ENCODE assay signal across 8 cellular contexts in genomic region chr17:17694229-17695081, GRCh38. TPM values are rescaled to one million over a fixed set of nuclear protein-coding genes. Genes with fewer than 3 reads are reported as not detected.
DNase-seq lines count a peak whose midpoint lies in the region; ATAC-seq and TF ChIP-seq lines count a peak whose summit lies in the region.

No MANE protein-coding gene starts in this region.

- peak; percentile 69 for ATAC-seq in GM19035 (IDR thresholded peaks at IDR 0.05; ENCODE audit: unreplicated experiment)
- ATAC-seq in RWPE2 (ENCODE audit: low read depth), result peak; percentile 56

- H3K27me3 ChIP-seq in RWPE2 (ENCODE audit: insufficient read depth, poor library complexity, severe bottlenecking), result no peaks in the 10 kb centered on the region
- H3K27me3 ChIP-seq in stomach, result no peaks in the 10 kb centered on the region

- DNase-seq in AG09309 (ENCODE audit: low read depth) (no peak), HK-2 (ENCODE audit: unreplicated experiment) (peak; percentile 79), RWPE2 (ENCODE audit: low spot score) (peak; percentile 80), foreskin fibroblast (peak; percentile 67 to 84), neural crest cell (ENCODE audit: low read depth, low spot score) (peak; percentile 57), stomach (peak; percentile 70)
- DNase-seq in activated effector memory CD4-positive, alpha-beta T cell treated with Interleukin-2 at 50 U/mL for 16 hours, result peak; percentile 67

- H3K9me3 ChIP-seq in RWPE2 (ENCODE audit: severe bottlenecking) (no peaks in the 10 kb centered on the region), stomach (no peaks in the 10 kb centered on the region)

- 0 to 2% (median 1%) methylated on average over 20 to 85 of the region's 87 CpGs for WGBS in stomach, 5 donors

- H3K36me3 ChIP-seq in RWPE2 (ENCODE audit: low read depth), result peaks cover 4% of the 10 kb centered on the region
- no peaks in the 10 kb centered on the region for H3K36me3 ChIP-seq in stomach

- TF ChIP-seq EP300 in stomach (IDR thresholded peaks at IDR 0.05), result no peak

- peak overlapping the region; percentile 99 for H3K27ac Mint-ChIP-seq in neural crest cell (ENCODE audit: unreplicated experiment)

- TF ChIP-seq POLR2A in stomach (IDR thresholded peaks at IDR 0.05), result no peak

- peaks cover 81% of the 10 kb centered on the region for H3K4me1 Mint-ChIP-seq in neural crest cell

- H3K27ac ChIP-seq in RWPE2 (ENCODE audit: poor library complexity, severe bottlenecking) (peak overlapping the region; percentile 98), stomach (peak overlapping the region; percentile 95 to 99 (median 98))

- H3K27me3 Mint-ChIP-seq in neural crest cell (ENCODE audit: low read depth), result no peaks in the 10 kb centered on the region

- H3K36me3 Mint-ChIP-seq in neural crest cell (ENCODE audit: low read depth), result no peaks in the 10 kb centered on the region

- H3K4me3 ChIP-seq in AG09309 (ENCODE audit: control insufficient read depth, low read depth, low read length) (peak overlapping the region; percentile 77), RWPE2 (ENCODE audit: severe bottlenecking) (peak overlapping the region; percentile 44), foreskin fibroblast (ENCODE audit: low read depth in 1 of 2, low read length in 2 of 2) (peak overlapping the region; percentile 69 to 71), stomach (peak overlapping the region; percentile 54 to 65 (median 56))

- peak overlapping the region; percentile 93 for H3K4me3 Mint-ChIP-seq in neural crest cell

- H3K4me1 ChIP-seq in RWPE2 (ENCODE audit: insufficient read depth, poor library complexity, severe bottlenecking) (peaks cover 73% of the 10 kb centered on the region), stomach (peaks cover 87 to 96% (median 91%) of the 10 kb centered on the region in 4 donors)

- H3K9me3 Mint-ChIP-seq in neural crest cell, result no peaks in the 10 kb centered on the region

- intact Hi-C loops in stomach (cut with DNase I; ENCODE audit: low total_unique reads), result no loop called here

- no peak for TF ChIP-seq CTCF in AG09309 (IDR thresholded peaks at IDR 0.05; ENCODE audit: control insufficient read depth, insufficient read depth, low read depth, low read length, missing control alignments)
- no peak for TF ChIP-seq CTCF in RWPE2 (IDR thresholded peaks at IDR 0.05; ENCODE audit: poor library complexity, severe bottlenecking)
- no peak for TF ChIP-seq CTCF in foreskin fibroblast (IDR thresholded peaks at IDR 0.05; ENCODE audit: low read depth, low read length)
- no peak for TF ChIP-seq CTCF in neural crest cell (conservative IDR thresholded peaks at IDR 0.05)
- TF ChIP-seq CTCF in stomach (IDR thresholded peaks at IDR 0.05), result peak in 1 of 7 experiments; percentile 18

RNA-seq across cellular contexts. Expression of gene RAI1, which starts 13.2 kb away (rescaled TPM):
- total RNA-seq in neural crest cell (53.6 and 54.0 TPM in 2 replicates), stomach (10 to 100 TPM; 19.1 to 94.5 (median 46.9) TPM)
- polyA plus RNA-seq in stomach, result 10 to 100 TPM in 2 of 3 donors, 1 to 10 TPM in 1; 4.6 to 12.5 (median 12.0) TPM
